9 cellular contexts compared by ENCODE assay signal in genomic region chr9:137724114-137724445, GRCh38.
DNase-seq lines count a peak whose midpoint lies in the region; ATAC-seq, FAIRE-seq and TF ChIP-seq lines count a peak whose summit lies in the region.
"Had no signal": no experiment of that assay in that cellular context is flagged by ENCODE, and none has a peak within 500 bp of the region (broad histone marks: within the 10 kb centered on the region; RNA-seq: fewer than 3 reads in every experiment).

No MANE protein-coding gene starts in this region.

- H3K27me3 Mint-ChIP-seq in stimulated activated naive CD8-positive, alpha-beta T cell treated with anti-CD3 and anti-CD28 coated beads, Interleukin-15, amount 100 ng/mL, for 72 hours: no peaks in the 10 kb centered on the region

- POLR2A ChIA-PET in GM12878 (lab: Charles Lee): no interaction called here

- no peak for TF ChIP-seq EP300 in GM12878 (IDR thresholded peaks at IDR 0.05; ENCODE audit: borderline replicate concordance in 1 of 2, control insufficient read depth in 1 of 2, low read depth in 2 of 2, low read length in 2 of 2)

- SMC1A ChIA-PET in GM12878 (lab: Charles Lee; ENCODE audit: uncharacterized antibody, unreplicated experiment): no interaction called here

- BruUV-seq in GM12878 (replicated peaks; lab: Mats Ljungman, UMichigan): no TSS peak

- H3K27ac ChIP-seq in GM12878 (ENCODE audit: control insufficient read depth, insufficient read depth) (no peak overlapping the region), lower lobe of right lung (no peak overlapping the region), adrenal gland (peak overlapping the region in 1 of 5 donors; percentile 23)

- TF ChIP-seq RAD21 in GM12878 (IDR thresholded peaks at IDR 0.05; ENCODE audit: insufficient read depth, low read depth, low read length): no peak

- peak overlapping the region in 1 of 2 donors; percentile 93 for H3K27ac Mint-ChIP-seq in stimulated activated naive CD8-positive, alpha-beta T cell treated with anti-CD3 and anti-CD28 coated beads, Interleukin-15, amount 100 ng/mL, for 72 hours

- no peak overlapping the region for H2AFZ ChIP-seq in GM12878 (ENCODE audit: control insufficient read depth, low read depth, low read length)

- intact Hi-C loops in GM12878 (cut with micrococcal nuclease; ENCODE audit: unreplicated experiment): no loop called here
- intact Hi-C loops in lower lobe of right lung (cut with DNase I): no loop called here
- intact Hi-C loops in adrenal gland (cut with DNase I): no loop called here

- TF ChIP-seq POLR2A in GM12878 (IDR thresholded peaks at IDR 0.05; ENCODE audit: low read depth, low read length) (no peak), adrenal gland (IDR thresholded peaks at IDR 0.05) (no peak)

- no peak for FAIRE-seq in GM12878 (lab: Jason Lieb, UNC)

- H3K4me1 ChIP-seq in GM12878 (ENCODE audit: control insufficient read depth, insufficient read depth, low read length) (no peaks in the 10 kb centered on the region), lower lobe of right lung (peaks cover 16% of the 10 kb centered on the region), adrenal gland (replicated peaks in 1 of 2) (peaks cover 0 to 14% of the 10 kb centered on the region in 2 donors)

- H3K9ac ChIP-seq in GM12878 (ENCODE audit: control insufficient read depth, insufficient read depth, low read length): no peak overlapping the region

- peak; percentile 15 to 45 for DNase-seq in activated CD4-positive, alpha-beta T cell treated with anti-CD3 and anti-CD28 coated beads for 4 hours
- DNase-seq in activated CD4-positive, alpha-beta T cell treated with anti-CD3 and anti-CD28 coated beads for 1 hour: no peak
- DNase-seq in GM12878 (ENCODE audit: low read depth, low spot score) (no peak), lower lobe of right lung (no peak), LoVo (ENCODE audit: low spot score) (no peak), adrenal gland (no peak)
- DNase-seq in stimulated activated naive CD8-positive, alpha-beta T cell treated with anti-CD3 and anti-CD28 coated beads, Interleukin-15, amount 100 ng/mL, for 72 hours: no peak
- DNase-seq: hypothalamus had no signal

- ATAC-seq in GM12878: no peak
- peak; percentile 81 to 84 for ATAC-seq in lower lobe of right lung
- peak; percentile 58 for ATAC-seq in stimulated activated naive CD8-positive, alpha-beta T cell treated with anti-CD3 and anti-CD28 coated beads, Interleukin-15, amount 100 ng/mL, for 72 hours
- ATAC-seq in HG03520 (IDR thresholded peaks at IDR 0.05; ENCODE audit: unreplicated experiment): no peak

- H3K4me3 Mint-ChIP-seq in stimulated activated naive CD8-positive, alpha-beta T cell treated with anti-CD3 and anti-CD28 coated beads, Interleukin-15, amount 100 ng/mL, for 72 hours: peak overlapping the region; percentile 54 to 71

- H3K27me3 ChIP-seq in GM12878 (replicated peaks in 1 of 2; ENCODE audit: control insufficient read depth in 2 of 2, insufficient read depth in 2 of 2, low read length in 1 of 2) (no peaks in the 10 kb centered on the region), lower lobe of right lung (ENCODE audit: low read depth) (no peaks in the 10 kb centered on the region), adrenal gland (no peaks in the 10 kb centered on the region)

- CTCF ChIA-PET in GM12878 (lab: Yijun Ruan, JAX): no interaction called here

- in situ Hi-C loops in GM12878 (cut with MboI): no loop called here

- H3K4me1 Mint-ChIP-seq in stimulated activated naive CD8-positive, alpha-beta T cell treated with anti-CD3 and anti-CD28 coated beads, Interleukin-15, amount 100 ng/mL, for 72 hours: peaks cover 46% of the 10 kb centered on the region

- 91% methylated on average over 5 of the region's 7 CpGs for WGBS in GM12878 (ENCODE audit: insufficient coverage, insufficient replicate concordance, low lambda C conversion rate, missing lambda C conversion rate)
- WGBS in adrenal gland, 4 donors: 65 to 79% (median 72%) methylated on average over 3 to 7 of the region's 7 CpGs

- peaks cover 11 to 20% of the 10 kb centered on the region in 2 donors for H3K9me3 Mint-ChIP-seq in stimulated activated naive CD8-positive, alpha-beta T cell treated with anti-CD3 and anti-CD28 coated beads, Interleukin-15, amount 100 ng/mL, for 72 hours

- peaks cover 10 to 22% of the 10 kb centered on the region in 2 experiments; a peak in 3 of 4 replicates for H3K36me3 ChIP-seq in GM12878 (ENCODE audit: control insufficient read depth in 2 of 2, insufficient read depth in 2 of 2, low read length in 1 of 2)
- H3K36me3 ChIP-seq in lower lobe of right lung: peaks cover 41% of the 10 kb centered on the region
- peaks cover 0 to 10% of the 10 kb centered on the region in 2 donors for H3K36me3 ChIP-seq in adrenal gland (replicated peaks in 1 of 2)

- H3K9me3 ChIP-seq in GM12878 (replicated peaks; ENCODE audit: control insufficient read depth, insufficient read depth, low read length) (peaks cover 5% of the 10 kb centered on the region; the same call in 1 of the 3 replicates), lower lobe of right lung (no peaks in the 10 kb centered on the region), adrenal gland (replicated peaks in 1 of 3) (no peaks in the 10 kb centered on the region)

- RAD21 ChIA-PET in GM12878 (lab: Charles Lee; ENCODE audit: unreplicated experiment): no interaction called here

- H4K20me1 ChIP-seq in GM12878 (ENCODE audit: control insufficient read depth, insufficient read depth): no peaks in the 10 kb centered on the region

- H3K79me2 ChIP-seq in GM12878 (ENCODE audit: control insufficient read depth, insufficient read depth, low read length): peaks cover 15% of the 10 kb centered on the region

- no peak overlapping the region for H3K4me2 ChIP-seq in GM12878 (ENCODE audit: control insufficient read depth, insufficient read depth)

- no peak overlapping the region for H3K4me3 ChIP-seq in GM12878
- H3K4me3 ChIP-seq in lower lobe of right lung: no peak overlapping the region
- H3K4me3 ChIP-seq in adrenal gland: no peak overlapping the region

- TF ChIP-seq CTCF in GM12878 (IDR thresholded peaks at IDR 0.05 in 2 of 3, conservative IDR thresholded peaks at IDR 0.05 in 1 of 3; ENCODE audit: control insufficient read depth in 2 of 3, extremely low read depth in 1 of 3, insufficient read depth in 1 of 3, low read depth in 3 of 3, low read length in 3 of 3) (no peak), lower lobe of right lung (IDR thresholded peaks at IDR 0.05) (no peak), adrenal gland (IDR thresholded peaks at IDR 0.05) (no peak)

TF ChIP-seq in GM12878, 131 proteins besides CTCF, POLR2A, EP300 and RAD21:
- peak; percentile 37 for TF ChIP-seq BCL3 (IDR thresholded peaks at IDR 0.05; ENCODE audit: borderline replicate concordance, insufficient read depth, low read depth, low read length, poor library complexity, severe bottlenecking)
- TF ChIP-seq NFYA (IDR thresholded peaks at IDR 0.05; ENCODE audit: borderline replicate concordance, low read depth, low read length): no peak
- no peak for TF ChIP-seq REST (IDR thresholded peaks at IDR 0.05; ENCODE audit: low read depth, low read length)

Comparison
In these comparisons a context has a peak if more than half of its experiments do, and no peak if none do; other contexts are left out.
1. DNase-seq: peak in activated CD4-positive, alpha-beta T cell treated with anti-CD3 and anti-CD28 coated beads for 4 hours (2 of 2); none in activated CD4-positive, alpha-beta T cell treated with anti-CD3 and anti-CD28 coated beads for 1 hour (single experiment), GM12878 (single experiment), lower lobe of right lung (single experiment), stimulated activated naive CD8-positive, alpha-beta T cell treated with anti-CD3 and anti-CD28 coated beads, Interleukin-15, amount 100 ng/mL, for 72 hours (0 of 2), LoVo (single experiment) and adrenal gland (0 of 7).
2. ATAC-seq: peak in lower lobe of right lung (2 of 2) and stimulated activated naive CD8-positive, alpha-beta T cell treated with anti-CD3 and anti-CD28 coated beads, Interleukin-15, amount 100 ng/mL, for 72 hours (single experiment); none in GM12878 (single experiment) and HG03520 (single experiment).